In genomic region chr16:79451196-79451816, GRCh38 we compare ENCODE assay signal across 11 cellular contexts.
A peak's percentile ranks its signal among the peaks of the same experiment; 100 is the strongest.
DNase-seq lines count a peak whose midpoint lies in the region; ATAC-seq and TF ChIP-seq lines count a peak whose summit lies in the region.
"Had no signal": no experiment of that assay in that cellular context is flagged by ENCODE, and none has a peak within 500 bp of the region (broad histone marks: within the 10 kb centered on the region; RNA-seq: fewer than 3 reads in every experiment).

No MANE protein-coding gene starts in this region.

- in situ Hi-C loops in KBM-7 (cut with MboI; ENCODE audit: low pct_unique_long_range_greater_than_20kb, low sequenced_read_pairs): no loop called here

- no peaks in the 10 kb centered on the region for H3K9me3 Mint-ChIP-seq in activated T-cell treated with anti-CD3 and anti-CD28 coated beads, Interleukin-2, amount 50 U/mL, for 4 hours
- H3K9me3 Mint-ChIP-seq: IgD-negative memory B cell had no signal

- no peak overlapping the region for H2AFZ ChIP-seq in PC-9

- no peak for TF ChIP-seq CTCF in PC-9 (conservative IDR thresholded peaks at IDR 0.05)

- peak overlapping the region in 3 of 11 experiments; percentile 0 to 59 (median 41); a peak in 3 of 22 replicates for H3K9ac ChIP-seq in BLaER1 treated with 17β-estradiol and CSF1 and Interleukin-3, amounts not matched to agents 10 nM and 100 nM

- no peaks in the 10 kb centered on the region for H3K27me3 ChIP-seq in BLaER1 treated with 17β-estradiol and CSF1 and Interleukin-3, amounts not matched to agents 10 nM and 100 nM
- peaks cover 72% of the 10 kb centered on the region for H3K27me3 ChIP-seq in PC-9 (ENCODE audit: insufficient read depth, low read depth)

- peak; percentile 77 for DNase-seq in KBM-7
- no peak for DNase-seq in activated T-cell treated with anti-CD3 and anti-CD28 coated beads, Interleukin-2, amount 50 U/mL, for 4 hours
- DNase-seq in PC-9: no peak
- DNase-seq in SK-N-DZ (ENCODE audit: low spot score): no peak
- no peak for DNase-seq in NCI-H2227 (lab: John Stamatoyannopoulos, UW; ENCODE audit: unreplicated experiment)
- DNase-seq: effector memory CD4-positive, alpha-beta T cell; SHP77 treated with DMSO at 0.1 percent for 48 hours had no signal

- ATAC-seq in GM21367 (IDR thresholded peaks at IDR 0.05; ENCODE audit: unreplicated experiment): peak; percentile 88
- ATAC-seq in activated T-cell treated with anti-CD3 and anti-CD28 coated beads, Interleukin-2, amount 50 U/mL, for 4 hours: peak; percentile 27 to 50
- no peak for ATAC-seq in GM19452 (IDR thresholded peaks at IDR 0.05; ENCODE audit: unreplicated experiment)

- POLR2A ChIA-PET in PC-9 (lab: Charles Lee; ENCODE audit: unreplicated experiment): no interaction called here

- CTCF ChIA-PET in PC-9 (lab: Charles Lee): no interaction called here

- no peak overlapping the region; a peak in 1 of 20 replicates for H3K4me3 ChIP-seq in BLaER1 treated with 17β-estradiol and CSF1 and Interleukin-3, amounts not matched to agents 10 nM and 100 nM
- no peak overlapping the region for H3K4me3 ChIP-seq in PC-9

- no peaks in the 10 kb centered on the region for H3K36me3 ChIP-seq in BLaER1 treated with 17β-estradiol and CSF1 and Interleukin-3, amounts not matched to agents 10 nM and 100 nM
- H3K36me3 ChIP-seq in PC-9 (ENCODE audit: low read depth): no peaks in the 10 kb centered on the region

- H3K4me1 Mint-ChIP-seq in activated T-cell treated with anti-CD3 and anti-CD28 coated beads, Interleukin-2, amount 50 U/mL, for 4 hours (ENCODE audit: low read depth): peaks cover 8% of the 10 kb centered on the region

- peaks cover 0 to 9% (median 0%) of the 10 kb centered on the region in 11 experiments; a peak in 2 of 22 replicates for H3K9me3 ChIP-seq in BLaER1 treated with 17β-estradiol and CSF1 and Interleukin-3, amounts not matched to agents 10 nM and 100 nM (replicated peaks in 1 of 11)
- no peaks in the 10 kb centered on the region for H3K9me3 ChIP-seq in PC-9 (ENCODE audit: insufficient read depth, low read depth)

- intact Hi-C loops in PC-9 (cut with micrococcal nuclease; ENCODE audit: unreplicated experiment): no loop called here

- no peaks in the 10 kb centered on the region for H3K27me3 Mint-ChIP-seq in activated T-cell treated with anti-CD3 and anti-CD28 coated beads, Interleukin-2, amount 50 U/mL, for 4 hours (ENCODE audit: low read depth)

- BruUV-seq in PC-9 (replicated peaks; lab: Mats Ljungman, UMichigan): no TSS peak

- no peaks in the 10 kb centered on the region for H3K79me2 ChIP-seq in PC-9 (ENCODE audit: low read depth)

- H3K27ac ChIP-seq in BLaER1 treated with 17β-estradiol and CSF1 and Interleukin-3, amounts not matched to agents 10 nM and 100 nM: peak overlapping the region in 5 of 11 experiments; percentile 13 to 69 (median 59); a peak in 7 of 22 replicates
- H3K27ac ChIP-seq in PC-9: no peak overlapping the region

- H3K4me3 Mint-ChIP-seq in activated T-cell treated with anti-CD3 and anti-CD28 coated beads, Interleukin-2, amount 50 U/mL, for 4 hours: no peak overlapping the region
- H3K4me3 Mint-ChIP-seq: IgD-negative memory B cell had no signal

- no peaks in the 10 kb centered on the region for H3K9me2 ChIP-seq in PC-9 (ENCODE audit: insufficient read depth)

- no peaks in the 10 kb centered on the region for H3K36me3 Mint-ChIP-seq in activated T-cell treated with anti-CD3 and anti-CD28 coated beads, Interleukin-2, amount 50 U/mL, for 4 hours (ENCODE audit: insufficient read depth)
- H3K36me3 Mint-ChIP-seq: IgD-negative memory B cell had no signal

- H3F3A ChIP-seq in PC-9 (ENCODE audit: insufficient read depth, low read depth): no peaks in the 10 kb centered on the region

- H3K4me2 ChIP-seq in BLaER1 treated with 17β-estradiol and CSF1 and Interleukin-3, amounts not matched to agents 10 nM and 100 nM: peak overlapping the region; percentile 18 to 90 (median 64)
- no peak overlapping the region for H3K4me2 ChIP-seq in PC-9

- H3K4me1 ChIP-seq in BLaER1 treated with 17β-estradiol and CSF1 and Interleukin-3, amounts not matched to agents 10 nM and 100 nM: peaks cover 10 to 72% (median 21%) of the 10 kb centered on the region in 10 experiments
- no peaks in the 10 kb centered on the region for H3K4me1 ChIP-seq in PC-9 (replicated peaks; ENCODE audit: insufficient read depth)

- no peaks in the 10 kb centered on the region for H4K20me1 ChIP-seq in BLaER1 treated with 17β-estradiol and CSF1 and Interleukin-3, amounts not matched to agents 10 nM and 100 nM
- no peaks in the 10 kb centered on the region for H4K20me1 ChIP-seq in PC-9 (ENCODE audit: insufficient read depth)
